8 cellular contexts compared by ENCODE assay signal in genomic region chr1:51344602-51345299, GRCh38. TPM values are rescaled to one million over a fixed set of nuclear protein-coding genes. Genes with fewer than 3 reads are reported as not detected.
DNase-seq lines count a peak whose midpoint lies in the region; ATAC-seq and TF ChIP-seq lines count a peak whose summit lies in the region.

No MANE protein-coding gene starts in this region.

- no peak for ATAC-seq in HG03039 (IDR thresholded peaks at IDR 0.05; ENCODE audit: unreplicated experiment)
- no peak for ATAC-seq in GM18909 (IDR thresholded peaks at IDR 0.05; ENCODE audit: poor library complexity, unreplicated experiment)

- 3 to 8% methylated on average over 23 to 52 of the region's 60 CpGs for WGBS in testis, 2 donors

- H3K27ac ChIP-seq in testis: no peak overlapping the region
- H3K27ac ChIP-seq in tibial artery: no peak overlapping the region

- H3K36me3 ChIP-seq in testis (ENCODE audit: low read depth, missing control alignments) (no peaks in the 10 kb centered on the region), tibial artery (no peaks in the 10 kb centered on the region)

- intact Hi-C loops in testis (cut with DNase I; ENCODE audit: low total_unique reads) (no loop called here), tibial artery (cut with DNase I; ENCODE audit: low total_unique reads) (no loop called here)

- H3K4me3 ChIP-seq in testis: peak overlapping the region; percentile 20 to 27
- peak overlapping the region in 1 of 2 donors; percentile 5 for H3K4me3 ChIP-seq in tibial artery

- DNase-seq in NCI-H2029 (lab: John Stamatoyannopoulos, UW) (peak; percentile 34), NCI-H2029 treated with DMSO at 0.1 percent for 48 hours (lab: John Stamatoyannopoulos, UW) (no peak), astrocyte of the hippocampus (ENCODE audit: low read depth, low spot score) (peak; percentile 44), iPS-NIHi11 (ENCODE audit: low spot score) (peak; percentile 85), testis (peak; percentile 30), tibial artery (no peak)

- no peaks in the 10 kb centered on the region for H3K4me1 ChIP-seq in testis
- peaks cover 0 to 10% (median 8%) of the 10 kb centered on the region in 4 donors for H3K4me1 ChIP-seq in tibial artery

- TF ChIP-seq CTCF in testis (IDR thresholded peaks at IDR 0.05) (no peak), tibial artery (IDR thresholded peaks at IDR 0.05) (no peak)

- no peak for TF ChIP-seq POLR2A in testis (IDR thresholded peaks at IDR 0.05)

- H3K27me3 ChIP-seq in testis (no peaks in the 10 kb centered on the region), tibial artery (peaks cover 2 to 27% of the 10 kb centered on the region in 2 donors)

- H3K9me3 ChIP-seq in testis (no peaks in the 10 kb centered on the region), tibial artery (no peaks in the 10 kb centered on the region)

RNA-seq across cellular contexts. Expression of gene TTC39A, which starts 14.4 kb away (rescaled TPM):
- total RNA-seq in testis: 100 to 1,000 TPM in 1 of 2 donors, 10 to 100 TPM in 1; 64.7 to 121 TPM
- 120 TPM for polyA plus RNA-seq in testis (ENCODE audit: insufficient read depth, low read depth, low replicate concordance)

Comparison
In these comparisons a context has a peak if more than half of its experiments do, and no peak if none do; other contexts are left out.
1. DNase-seq: peak in NCI-H2029 (single experiment), astrocyte of the hippocampus (single experiment), iPS-NIHi11 (single experiment) and testis (single experiment); none in NCI-H2029 treated with DMSO at 0.1 percent for 48 hours (single experiment) and tibial artery (0 of 2).